Comparison of ENCODE assay signal across 11 cellular contexts in genomic region chr12:38350342-38351181, GRCh38. TPM values are rescaled to one million over a fixed set of nuclear protein-coding genes. Genes with fewer than 3 reads are reported as not detected.
DNase-seq lines count a peak whose midpoint lies in the region; ATAC-seq and TF ChIP-seq lines count a peak whose summit lies in the region.
"Had no signal": no experiment of that assay in that cellular context is flagged by ENCODE, and none has a peak within 500 bp of the region (broad histone marks: within the 10 kb centered on the region; RNA-seq: fewer than 3 reads in every experiment).

No MANE protein-coding gene starts in this region.

- TF ChIP-seq CTCF in GM23338 (conservative IDR thresholded peaks at IDR 0.05; ENCODE audit: low read depth in 2 of 2) = no peak

- no peaks in the 10 kb centered on the region for H3K79me2 ChIP-seq in GM23338 (replicated peaks; ENCODE audit: insufficient read depth)

- H3K4me3 Mint-ChIP-seq in GM23338 = no peak overlapping the region
- H3K4me3 Mint-ChIP-seq: activated T-cell treated with anti-CD3 and anti-CD28 coated beads, Interleukin-2, amount 50 U/mL, for 4 hours had no signal

- H3K9me2 ChIP-seq in GM23338 (ENCODE audit: insufficient read depth) = no peaks in the 10 kb centered on the region

- no peak overlapping the region for H3K4me2 ChIP-seq in GM23338

- H3K36me3 ChIP-seq in GM23338 (ENCODE audit: insufficient read depth) = no peaks in the 10 kb centered on the region

- H3K27ac Mint-ChIP-seq in GM23338 = no peak overlapping the region

- no peak for DNase-seq in activated CD4-positive, CD25-positive, alpha-beta regulatory T cell treated with anti-CD3 and anti-CD28 coated beads, Interleukin-2, amount 50 U/mL, for 72 hours
- no peak for DNase-seq in stimulated activated naive CD8-positive, alpha-beta T cell treated with anti-CD3 and anti-CD28 coated beads, Interleukin-15, Interleukin-2, amounts not matched to agents 100 U/mL and 50 U/mL, for 24 hours
- DNase-seq in GM23338 (ENCODE audit: low spot score) (no peak), NCI-H510A (lab: John Stamatoyannopoulos, UW) (no peak)
- no peak for DNase-seq in activated CD8-positive, alpha-beta memory T cell treated with anti-CD3 and anti-CD28 coated beads for 24 hours
- DNase-seq: activated T-cell treated with anti-CD3 and anti-CD28 coated beads, Interleukin-2, amount 50 U/mL, for 4 hours; posterior cingulate gyrus; SIG-M5 had no signal

- no peaks in the 10 kb centered on the region for H3K27me3 Mint-ChIP-seq in GM23338 (ENCODE audit: insufficient read depth, low read depth, poor library complexity)

- H3K4me1 Mint-ChIP-seq in GM23338 = peaks cover 9% of the 10 kb centered on the region

- H2AFZ ChIP-seq in GM23338 = no peak overlapping the region

- H3K9me3 Mint-ChIP-seq in GM23338 = peaks cover 41% of the 10 kb centered on the region

- ATAC-seq in activated CD4-positive, CD25-positive, alpha-beta regulatory T cell treated with anti-CD3 and anti-CD28 coated beads, Interleukin-2, amount 50 U/mL, for 24 hours = peak; percentile 30 to 48
- ATAC-seq in HG02588 (IDR thresholded peaks at IDR 0.05; ENCODE audit: unreplicated experiment) = peak; percentile 99
- ATAC-seq in HG03520 (IDR thresholded peaks at IDR 0.05; ENCODE audit: unreplicated experiment) = peak; percentile 100
- ATAC-seq in stimulated activated naive CD8-positive, alpha-beta T cell treated with anti-CD3 and anti-CD28 coated beads, Interleukin-15, Interleukin-2, amounts not matched to agents 100 U/mL and 50 U/mL, for 24 hours = peak; percentile 52
- no peak for ATAC-seq in GM23338

- H3K36me3 Mint-ChIP-seq in GM23338 (ENCODE audit: low read depth) = peaks cover 19% of the 10 kb centered on the region

- no peaks in the 10 kb centered on the region for H3K27me3 ChIP-seq in GM23338 (ENCODE audit: insufficient read depth)

- H3F3A ChIP-seq in GM23338 (replicated peaks; ENCODE audit: low read depth) = no peaks in the 10 kb centered on the region

- H3K4me1 ChIP-seq in GM23338 (ENCODE audit: insufficient read depth) = no peaks in the 10 kb centered on the region

- H4K20me1 ChIP-seq in GM23338 (replicated peaks; ENCODE audit: insufficient read depth) = no peaks in the 10 kb centered on the region

- no peak overlapping the region for H3K4me3 ChIP-seq in GM23338

- no peak overlapping the region for H3K27ac ChIP-seq in GM23338 (ENCODE audit: low read depth)

TF ChIP-seq in GM23338, 12 proteins besides CTCF, POLR2A, EP300 and RAD21 (continues in another document):
- TF ChIP-seq JUNB (IDR thresholded peaks at IDR 0.05; ENCODE audit: unreplicated experiment) (no peak), POLR2AphosphoS5 (IDR thresholded peaks at IDR 0.05; ENCODE audit: low read depth) (no peak), STAT1 (IDR thresholded peaks at IDR 0.05; ENCODE audit: unreplicated experiment) (no peak), ZNF114 (CRISPR knock-in tag; IDR thresholded peaks at IDR 0.05) (no peak), EZH2phosphoT487 (IDR thresholded peaks at IDR 0.05; ENCODE audit: unreplicated experiment) (no peak), EZH2 (IDR thresholded peaks at IDR 0.05; ENCODE audit: low read depth, unreplicated experiment) (no peak), CREB1 (CRISPR knock-in tag; IDR thresholded peaks at IDR 0.05; ENCODE audit: low read depth) (no peak)
- TF ChIP-seq, protein P1, sequence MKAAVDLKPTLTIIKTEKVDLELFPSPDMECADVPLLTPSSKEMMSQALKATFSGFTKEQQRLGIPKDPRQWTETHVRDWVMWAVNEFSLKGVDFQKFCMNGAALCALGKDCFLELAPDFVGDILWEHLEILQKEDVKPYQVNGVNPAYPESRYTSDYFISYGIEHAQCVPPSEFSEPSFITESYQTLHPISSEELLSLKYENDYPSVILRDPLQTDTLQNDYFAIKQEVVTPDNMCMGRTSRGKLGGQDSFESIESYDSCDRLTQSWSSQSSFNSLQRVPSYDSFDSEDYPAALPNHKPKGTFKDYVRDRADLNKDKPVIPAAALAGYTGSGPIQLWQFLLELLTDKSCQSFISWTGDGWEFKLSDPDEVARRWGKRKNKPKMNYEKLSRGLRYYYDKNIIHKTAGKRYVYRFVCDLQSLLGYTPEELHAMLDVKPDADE (IDR thresholded peaks at IDR 0.05) = no peak
- TF ChIP-seq, protein P2, sequence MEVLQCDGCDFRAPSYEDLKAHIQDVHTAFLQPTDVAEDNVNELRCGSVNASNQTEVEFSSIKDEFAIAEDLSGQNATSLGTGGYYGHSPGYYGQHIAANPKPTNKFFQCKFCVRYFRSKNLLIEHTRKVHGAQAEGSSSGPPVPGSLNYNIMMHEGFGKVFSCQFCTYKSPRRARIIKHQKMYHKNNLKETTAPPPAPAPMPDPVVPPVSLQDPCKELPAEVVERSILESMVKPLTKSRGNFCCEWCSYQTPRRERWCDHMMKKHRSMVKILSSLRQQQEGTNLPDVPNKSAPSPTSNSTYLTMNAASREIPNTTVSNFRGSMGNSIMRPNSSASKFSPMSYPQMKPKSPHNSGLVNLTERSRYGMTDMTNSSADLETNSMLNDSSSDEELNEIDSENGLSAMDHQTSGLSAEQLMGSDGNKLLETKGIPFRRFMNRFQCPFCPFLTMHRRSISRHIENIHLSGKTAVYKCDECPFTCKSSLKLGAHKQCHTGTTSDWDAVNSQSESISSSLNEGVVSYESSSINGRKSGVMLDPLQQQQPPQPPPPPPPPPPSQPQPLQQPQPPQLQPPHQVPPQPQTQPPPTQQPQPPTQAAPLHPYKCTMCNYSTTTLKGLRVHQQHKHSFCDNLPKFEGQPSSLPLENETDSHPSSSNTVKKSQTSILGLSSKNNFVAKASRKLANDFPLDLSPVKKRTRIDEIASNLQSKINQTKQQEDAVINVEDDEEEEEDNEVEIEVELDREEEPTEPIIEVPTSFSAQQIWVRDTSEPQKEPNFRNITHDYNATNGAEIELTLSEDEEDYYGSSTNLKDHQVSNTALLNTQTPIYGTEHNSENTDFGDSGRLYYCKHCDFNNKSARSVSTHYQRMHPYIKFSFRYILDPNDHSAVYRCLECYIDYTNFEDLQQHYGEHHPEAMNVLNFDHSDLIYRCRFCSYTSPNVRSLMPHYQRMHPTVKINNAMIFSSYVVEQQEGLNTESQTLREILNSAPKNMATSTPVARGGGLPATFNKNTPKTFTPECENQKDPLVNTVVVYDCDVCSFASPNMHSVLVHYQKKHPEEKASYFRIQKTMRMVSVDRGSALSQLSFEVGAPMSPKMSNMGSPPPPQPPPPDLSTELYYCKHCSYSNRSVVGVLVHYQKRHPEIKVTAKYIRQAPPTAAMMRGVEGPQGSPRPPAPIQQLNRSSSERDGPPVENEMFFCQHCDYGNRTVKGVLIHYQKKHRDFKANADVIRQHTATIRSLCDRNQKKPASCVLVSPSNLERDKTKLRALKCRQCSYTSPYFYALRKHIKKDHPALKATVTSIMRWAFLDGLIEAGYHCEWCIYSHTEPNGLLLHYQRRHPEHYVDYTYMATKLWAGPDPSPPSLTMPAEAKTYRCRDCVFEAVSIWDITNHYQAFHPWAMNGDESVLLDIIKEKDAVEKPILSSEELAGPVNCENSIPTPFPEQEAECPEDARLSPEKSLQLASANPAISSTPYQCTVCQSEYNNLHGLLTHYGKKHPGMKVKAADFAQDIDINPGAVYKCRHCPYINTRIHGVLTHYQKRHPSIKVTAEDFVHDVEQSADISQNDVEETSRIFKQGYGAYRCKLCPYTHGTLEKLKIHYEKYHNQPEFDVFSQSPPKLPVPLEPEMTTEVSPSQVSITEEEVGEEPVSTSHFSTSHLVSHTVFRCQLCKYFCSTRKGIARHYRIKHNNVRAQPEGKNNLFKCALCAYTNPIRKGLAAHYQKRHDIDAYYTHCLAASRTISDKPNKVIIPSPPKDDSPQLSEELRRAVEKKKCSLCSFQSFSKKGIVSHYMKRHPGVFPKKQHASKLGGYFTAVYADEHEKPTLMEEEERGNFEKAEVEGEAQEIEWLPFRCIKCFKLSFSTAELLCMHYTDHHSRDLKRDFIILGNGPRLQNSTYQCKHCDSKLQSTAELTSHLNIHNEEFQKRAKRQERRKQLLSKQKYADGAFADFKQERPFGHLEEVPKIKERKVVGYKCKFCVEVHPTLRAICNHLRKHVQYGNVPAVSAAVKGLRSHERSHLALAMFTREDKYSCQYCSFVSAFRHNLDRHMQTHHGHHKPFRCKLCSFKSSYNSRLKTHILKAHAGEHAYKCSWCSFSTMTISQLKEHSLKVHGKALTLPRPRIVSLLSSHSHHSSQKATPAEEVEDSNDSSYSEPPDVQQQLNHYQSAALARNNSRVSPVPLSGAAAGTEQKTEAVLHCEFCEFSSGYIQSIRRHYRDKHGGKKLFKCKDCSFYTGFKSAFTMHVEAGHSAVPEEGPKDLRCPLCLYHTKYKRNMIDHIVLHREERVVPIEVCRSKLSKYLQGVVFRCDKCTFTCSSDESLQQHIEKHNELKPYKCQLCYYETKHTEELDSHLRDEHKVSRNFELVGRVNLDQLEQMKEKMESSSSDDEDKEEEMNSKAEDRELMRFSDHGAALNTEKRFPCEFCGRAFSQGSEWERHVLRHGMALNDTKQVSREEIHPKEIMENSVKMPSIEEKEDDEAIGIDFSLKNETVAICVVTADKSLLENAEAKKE (CRISPR knock-in tag; IDR thresholded peaks at IDR 0.05) = no peak
- TF ChIP-seq, protein P3, sequence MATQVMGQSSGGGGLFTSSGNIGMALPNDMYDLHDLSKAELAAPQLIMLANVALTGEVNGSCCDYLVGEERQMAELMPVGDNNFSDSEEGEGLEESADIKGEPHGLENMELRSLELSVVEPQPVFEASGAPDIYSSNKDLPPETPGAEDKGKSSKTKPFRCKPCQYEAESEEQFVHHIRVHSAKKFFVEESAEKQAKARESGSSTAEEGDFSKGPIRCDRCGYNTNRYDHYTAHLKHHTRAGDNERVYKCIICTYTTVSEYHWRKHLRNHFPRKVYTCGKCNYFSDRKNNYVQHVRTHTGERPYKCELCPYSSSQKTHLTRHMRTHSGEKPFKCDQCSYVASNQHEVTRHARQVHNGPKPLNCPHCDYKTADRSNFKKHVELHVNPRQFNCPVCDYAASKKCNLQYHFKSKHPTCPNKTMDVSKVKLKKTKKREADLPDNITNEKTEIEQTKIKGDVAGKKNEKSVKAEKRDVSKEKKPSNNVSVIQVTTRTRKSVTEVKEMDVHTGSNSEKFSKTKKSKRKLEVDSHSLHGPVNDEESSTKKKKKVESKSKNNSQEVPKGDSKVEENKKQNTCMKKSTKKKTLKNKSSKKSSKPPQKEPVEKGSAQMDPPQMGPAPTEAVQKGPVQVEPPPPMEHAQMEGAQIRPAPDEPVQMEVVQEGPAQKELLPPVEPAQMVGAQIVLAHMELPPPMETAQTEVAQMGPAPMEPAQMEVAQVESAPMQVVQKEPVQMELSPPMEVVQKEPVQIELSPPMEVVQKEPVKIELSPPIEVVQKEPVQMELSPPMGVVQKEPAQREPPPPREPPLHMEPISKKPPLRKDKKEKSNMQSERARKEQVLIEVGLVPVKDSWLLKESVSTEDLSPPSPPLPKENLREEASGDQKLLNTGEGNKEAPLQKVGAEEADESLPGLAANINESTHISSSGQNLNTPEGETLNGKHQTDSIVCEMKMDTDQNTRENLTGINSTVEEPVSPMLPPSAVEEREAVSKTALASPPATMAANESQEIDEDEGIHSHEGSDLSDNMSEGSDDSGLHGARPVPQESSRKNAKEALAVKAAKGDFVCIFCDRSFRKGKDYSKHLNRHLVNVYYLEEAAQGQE (IDR thresholded peaks at IDR 0.05; ENCODE audit: unreplicated experiment) = no peak

RNA-seq across cellular contexts. Expression of gene ALG10B, which starts 34.0 kb away (rescaled TPM):
- 4.0 and 4.2 TPM in 2 replicates for total RNA-seq in GM23338 (2014; rRNA removed; shearing (Covaris generic))
- 0.44 and 0.50 TPM in 2 replicates for polyA plus RNA-seq in GM23338 (2016; fragmentation: Nextera tagmentation; extraction: Ambion mirVana)
